Comparison of ENCODE assay signal across 22 cellular contexts in genomic region chrX:122641826-122642225, GRCh38.
"Had no signal": no experiment of that assay in that cellular context is flagged by ENCODE, and none has a peak within 500 bp of the region (broad histone marks: within the 10 kb centered on the region; RNA-seq: fewer than 3 reads in every experiment).

No MANE protein-coding gene starts in this region.

- ATAC-seq: activated CD4-positive, alpha-beta T cell treated with anti-CD3 and anti-CD28 coated beads for 36 hours; activated T-helper 17 cell treated with anti-CD3 and anti-CD28 coated beads, Interleukin-2, amount 50 U/mL, for 72 hours; body of pancreas; gastroesophageal sphincter; mucosa of descending colon; WTC11 had no signal

- H3K27ac ChIP-seq: body of pancreas, cardiac muscle cell, epithelial cell of prostate, gastroesophageal sphincter, sigmoid colon, tibial artery had no signal

- H3K9me3 ChIP-seq: body of pancreas, gastroesophageal sphincter, mucosa of descending colon, sigmoid colon, tibial artery had no signal

- H3K4me3 ChIP-seq: body of pancreas, cardiac muscle cell, gastroesophageal sphincter, mucosa of descending colon, sigmoid colon, tibial artery had no signal

- DNase-seq: activated CD4-positive, alpha-beta T cell treated with anti-CD3 and anti-CD28 coated beads for 36 hours; activated CD4-positive, alpha-beta T cell treated with anti-CD3 and anti-CD28 coated beads, Interleukin-2, amount 50 U/mL, for 4 hours; activated CD8-positive, alpha-beta memory T cell treated with anti-CD3 and anti-CD28 coated beads for 24 hours; activated CD8-positive, alpha-beta memory T cell treated with anti-CD3 and anti-CD28 coated beads, Interleukin-2, amount 50 U/mL, for 4 hours; activated naive CD8-positive, alpha-beta T cell treated with anti-CD3 and anti-CD28 coated beads for 36 hours; activated T-cell treated with anti-CD3 and anti-CD28 coated beads, Interleukin-2, amount 50 U/mL, for 24 hours; amniotic stem cell; body of pancreas; head of caudate nucleus; hypothalamus; mesendoderm; mucosa of descending colon; nephron progenitor cell; sigmoid colon; stimulated activated CD4-positive, alpha-beta T cell treated with anti-CD3 and anti-CD28 coated beads, Interleukin-4, amount 100 ng/mL, for 24 hours; T1000; tibial artery had no signal

- H3K4me1 ChIP-seq: body of pancreas, gastroesophageal sphincter, sigmoid colon, tibial artery had no signal
